25 cellular contexts compared by ENCODE assay signal in the genomic region with DNA sequence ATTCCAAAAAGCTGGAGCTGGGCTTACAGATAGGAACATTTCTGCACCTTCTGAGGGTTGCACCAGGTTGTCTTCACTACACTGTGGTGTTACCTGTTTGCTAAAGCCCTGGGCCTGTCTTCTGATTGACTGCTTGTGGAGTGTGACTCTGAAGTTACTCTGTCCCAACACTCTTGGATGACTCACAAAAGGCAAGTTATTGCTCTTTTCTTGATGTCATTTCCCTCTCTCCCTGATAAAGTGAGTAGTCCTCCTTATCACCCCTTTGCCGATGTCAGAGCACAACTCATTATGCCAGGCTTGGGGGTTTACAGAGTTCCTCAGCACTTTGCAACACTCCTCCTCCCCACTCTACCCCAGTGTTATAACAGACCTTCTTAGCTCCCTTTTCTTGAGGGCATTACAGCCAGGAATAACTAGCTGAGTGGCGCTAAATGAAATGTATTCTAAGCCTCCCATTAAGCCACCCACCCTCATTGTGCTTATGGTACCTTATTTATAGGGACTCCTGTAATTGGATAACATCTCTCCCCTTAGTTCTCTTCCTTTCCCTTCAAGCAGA. TPM values are rescaled to one million over a fixed set of nuclear protein-coding genes. Genes with fewer than 3 reads are reported as not detected.
DNase-seq lines count a peak whose midpoint lies in the region; ATAC-seq and TF ChIP-seq lines count a peak whose summit lies in the region.
"Had no signal": no experiment of that assay in that cellular context is flagged by ENCODE, and none has a peak within 500 bp of the region (broad histone marks: within the 10 kb centered on the region; RNA-seq: fewer than 3 reads in every experiment).

No MANE protein-coding gene starts in this region.

- H3K4me3 ChIP-seq in thyroid gland (replicated peaks in 1 of 3) = no peak overlapping the region
- H3K4me3 ChIP-seq: BLaER1, left ventricle myocardium inferior, sigmoid colon, SK-N-MC, testis had no signal

- no peaks in the 10 kb centered on the region for H3K36me3 Mint-ChIP-seq in CD14-positive monocyte
- H3K36me3 Mint-ChIP-seq: activated CD4-positive, alpha-beta memory T cell treated with anti-CD3 and anti-CD28 coated beads for 36 hours; activated naive CD8-positive, alpha-beta T cell treated with anti-CD3 and anti-CD28 coated beads, Interleukin-2, amount 10 ng/mL, durations not matched to agents 7 days and 5 days had no signal

- H3K9me3 Mint-ChIP-seq in CD14-positive monocyte = peaks cover 0 to 3% (median 0%) of the 10 kb centered on the region in 7 donors
- H3K9me3 Mint-ChIP-seq: activated CD4-positive, alpha-beta memory T cell treated with anti-CD3 and anti-CD28 coated beads for 36 hours; activated naive CD8-positive, alpha-beta T cell treated with anti-CD3 and anti-CD28 coated beads, Interleukin-2, amount 10 ng/mL, durations not matched to agents 7 days and 5 days; activated T-cell treated with anti-CD3 and anti-CD28 coated beads, Interleukin-2, amount 50 U/mL, for 4 hours; central memory CD8-positive, alpha-beta T cell had no signal

- no peaks in the 10 kb centered on the region for H3K4me1 Mint-ChIP-seq in CD14-positive monocyte
- H3K4me1 Mint-ChIP-seq: activated naive CD8-positive, alpha-beta T cell treated with anti-CD3 and anti-CD28 coated beads, Interleukin-2, amount 10 ng/mL, durations not matched to agents 7 days and 5 days; central memory CD8-positive, alpha-beta T cell had no signal

- no peak overlapping the region for H3K4me3 Mint-ChIP-seq in CD14-positive monocyte
- H3K4me3 Mint-ChIP-seq: activated CD4-positive, alpha-beta memory T cell treated with anti-CD3 and anti-CD28 coated beads for 36 hours; activated naive CD8-positive, alpha-beta T cell treated with anti-CD3 and anti-CD28 coated beads, Interleukin-2, amount 10 ng/mL, durations not matched to agents 7 days and 5 days; activated T-cell treated with anti-CD3 and anti-CD28 coated beads, Interleukin-2, amount 50 U/mL, for 4 hours; central memory CD8-positive, alpha-beta T cell had no signal

- TF ChIP-seq CTCF in CD14-positive monocyte (IDR thresholded peaks at IDR 0.05) = no peak
- TF ChIP-seq CTCF in thyroid gland (IDR thresholded peaks at IDR 0.05) = no peak

- intact Hi-C loops in CD14-positive monocyte (cut with micrococcal nuclease) = no loop called here
- intact Hi-C loops in thyroid gland (cut with DNase I) = no loop called here

- no peak for TF ChIP-seq POLR2A in thyroid gland (IDR thresholded peaks at IDR 0.05)

- H3K4me1 ChIP-seq in thyroid gland = no peaks in the 10 kb centered on the region
- H3K4me1 ChIP-seq: BLaER1, left ventricle myocardium inferior, sigmoid colon, testis had no signal

- no peak overlapping the region for H3K27ac Mint-ChIP-seq in CD14-positive monocyte
- H3K27ac Mint-ChIP-seq: activated CD4-positive, alpha-beta memory T cell treated with anti-CD3 and anti-CD28 coated beads for 36 hours; activated naive CD8-positive, alpha-beta T cell treated with anti-CD3 and anti-CD28 coated beads, Interleukin-2, amount 10 ng/mL, durations not matched to agents 7 days and 5 days had no signal

- H3K27me3 Mint-ChIP-seq in CD14-positive monocyte (ENCODE audit: low read depth in 3 of 3) = peaks cover 9 to 22% (median 16%) of the 10 kb centered on the region in 3 donors

- no peak for ATAC-seq in activated CD4-positive, CD25-positive, alpha-beta regulatory T cell treated with anti-CD3 and anti-CD28 coated beads, Interleukin-2, amount 50 U/mL, for 24 hours

- peak; percentile 65 for DNase-seq in EH (ENCODE audit: low read depth)
- peak in 45 of 76 experiments; percentile 3 to 78 (median 43) for DNase-seq in HUDEP-2 (lab: John Stamatoyannopoulos, UW; ENCODE audit: unreplicated experiment in 76 of 76)
- peak; percentile 17 for DNase-seq in astrocyte of the hippocampus (ENCODE audit: low read depth, low spot score)
- peak; percentile 12 for DNase-seq in kidney glomerular epithelial cell (lab: John Stamatoyannopoulos, UW)
- no peak for DNase-seq in UCSD-AML1 (lab: John Stamatoyannopoulos, UW; ENCODE audit: unreplicated experiment)
- DNase-seq in CD14-positive monocyte (ENCODE audit: low spot score) = no peak
- no peak for DNase-seq in thyroid gland
- DNase-seq: activated CD4-positive, alpha-beta memory T cell treated with anti-CD3 and anti-CD28 coated beads for 36 hours; activated naive CD8-positive, alpha-beta T cell treated with anti-CD3 and anti-CD28 coated beads, Interleukin-2, amount 10 ng/mL, durations not matched to agents 7 days and 5 days; activated T-cell treated with anti-CD3 and anti-CD28 coated beads, Interleukin-2, amount 50 U/mL, for 4 hours; effector memory CD4-positive, alpha-beta T cell; foreskin melanocyte; KG1; left ventricle myocardium inferior; NCI-H1417 treated with DMSO at 0.1 percent for 48 hours; NCI-H446; sigmoid colon; stimulated activated CD4-positive, alpha-beta T cell treated with anti-CD3 and anti-CD28 coated beads, Interleukin-4, amount 100 ng/mL, for 24 hours; stimulated activated CD8-positive, alpha-beta memory T cell treated with anti-CD3 and anti-CD28 coated beads, Interleukin-4, amount 100 ng/mL, for 48 hours; testis had no signal

- no peaks in the 10 kb centered on the region for H3K9me3 ChIP-seq in thyroid gland
- H3K9me3 ChIP-seq: BLaER1, left ventricle myocardium inferior, sigmoid colon, testis had no signal

- no peak overlapping the region for H3K27ac ChIP-seq in thyroid gland
- H3K27ac ChIP-seq: BLaER1, left ventricle myocardium inferior, sigmoid colon, SK-N-MC, testis had no signal

- 72 to 89% methylated on average over 2 of the region's 2 CpGs for WGBS in thyroid gland, 2 donors

- H3K36me3 ChIP-seq in thyroid gland = no peaks in the 10 kb centered on the region
- H3K36me3 ChIP-seq: BLaER1, left ventricle myocardium inferior, sigmoid colon had no signal

- no peaks in the 10 kb centered on the region for H3K27me3 ChIP-seq in thyroid gland
- H3K27me3 ChIP-seq: BLaER1, testis had no signal

RNA-seq across cellular contexts. Expression of a gene that starts 36.1 kb away (rescaled TPM):
- polyA plus RNA-seq in CD14-positive monocyte = not detected
- total RNA-seq in thyroid gland = under 1 TPM in 1 of 4 donors, not detected in 3; 0.11 TPM
- total RNA-seq: activated CD4-positive, alpha-beta memory T cell treated with anti-CD3 and anti-CD28 coated beads for 36 hours; activated naive CD8-positive, alpha-beta T cell treated with anti-CD3 and anti-CD28 coated beads, Interleukin-2, amount 10 ng/mL, durations not matched to agents 7 days and 5 days; activated T-cell treated with anti-CD3 and anti-CD28 coated beads, Interleukin-2, amount 50 U/mL, for 4 hours; left ventricle myocardium inferior; omental fat pad; sigmoid colon had no signal
- polyA plus RNA-seq: sigmoid colon had no signal

Comparison
In these comparisons a context has a peak if more than half of its experiments do, and no peak if none do; other contexts are left out.
1. DNase-seq: peak in EH (single experiment), HUDEP-2 (45 of 76), astrocyte of the hippocampus (single experiment) and kidney glomerular epithelial cell (single experiment); none in UCSD-AML1 (single experiment), CD14-positive monocyte (single experiment) and thyroid gland (0 of 2).